Comparison of ENCODE assay signal across 25 cellular contexts in genomic region chr17:76085731-76086366, GRCh38. TPM values are rescaled to one million over a fixed set of nuclear protein-coding genes. Genes with fewer than 3 reads are reported as not detected.
"Had no signal": no experiment of that assay in that cellular context is flagged by ENCODE, and none has a peak within 500 bp of the region (broad histone marks: within the 10 kb centered on the region; RNA-seq: fewer than 3 reads in every experiment).

No MANE protein-coding gene starts in this region.

- H3K4me3 Mint-ChIP-seq: activated CD4-positive, alpha-beta memory T cell treated with anti-CD3 and anti-CD28 coated beads for 36 hours; activated naive CD4-positive, alpha-beta T cell treated with anti-CD3 and anti-CD28 coated beads, Interleukin-2, amount 10 ng/mL, durations not matched to agents 7 days and 5 days; brain; effector memory CD8-positive, alpha-beta T cell; nephron; stimulated activated naive B cell treated with anti-CD40 and anti-IgM and Interleukin-4, amounts not matched to agents 10 μg/mL and 1 μg/mL and 100 μg/mL, for 72 hours had no signal

- H3K27ac ChIP-seq: colonic mucosa, dorsolateral prefrontal cortex, esophagus muscularis mucosa, right lobe of liver, skin epidermis, uterus had no signal

- H3K4me3 ChIP-seq: colonic mucosa, dorsolateral prefrontal cortex, esophagus muscularis mucosa, right lobe of liver, skin epidermis, uterus had no signal

- H3K4me1 Mint-ChIP-seq: activated naive CD4-positive, alpha-beta T cell treated with anti-CD3 and anti-CD28 coated beads, Interleukin-2, amount 10 ng/mL, durations not matched to agents 7 days and 5 days had no signal

- H3K9me3 Mint-ChIP-seq: activated CD4-positive, alpha-beta memory T cell treated with anti-CD3 and anti-CD28 coated beads for 36 hours; activated naive CD4-positive, alpha-beta T cell treated with anti-CD3 and anti-CD28 coated beads, Interleukin-2, amount 10 ng/mL, durations not matched to agents 7 days and 5 days; brain; effector memory CD8-positive, alpha-beta T cell; nephron; stimulated activated naive B cell treated with anti-CD40 and anti-IgM and Interleukin-4, amounts not matched to agents 10 μg/mL and 1 μg/mL and 100 μg/mL, for 72 hours had no signal

- H3K36me3 ChIP-seq: uterus had no signal

- H3K27ac Mint-ChIP-seq: activated CD4-positive, alpha-beta memory T cell treated with anti-CD3 and anti-CD28 coated beads for 36 hours; activated naive CD4-positive, alpha-beta T cell treated with anti-CD3 and anti-CD28 coated beads, Interleukin-2, amount 10 ng/mL, durations not matched to agents 7 days and 5 days; brain had no signal

- ATAC-seq: effector memory CD8-positive, alpha-beta T cell; left ventricle myocardium superior; right lobe of liver; stimulated activated naive B cell treated with anti-CD40 and anti-IgM and Interleukin-4, amounts not matched to agents 10 μg/mL and 1 μg/mL and 100 μg/mL, for 72 hours had no signal

- H3K4me1 ChIP-seq: colonic mucosa, right lobe of liver, uterus had no signal

- DNase-seq: activated CD4-positive, alpha-beta memory T cell treated with anti-CD3 and anti-CD28 coated beads for 36 hours; activated CD4-positive, alpha-beta T cell treated with anti-CD3 and anti-CD28 coated beads for 48 hours; activated effector memory CD4-positive, alpha-beta T cell treated with anti-CD3 and anti-CD28 coated beads, Interleukin-2, amount 50 U/mL, for 16 hours; activated naive CD4-positive, alpha-beta T cell treated with anti-CD3 and anti-CD28 coated beads, Interleukin-2, amount 10 ng/mL, durations not matched to agents 7 days and 5 days; anterior cingulate cortex; central memory CD4-positive, alpha-beta T cell; colonic mucosa; dorsolateral prefrontal cortex; effector memory CD8-positive, alpha-beta T cell; glutamatergic neuron; hippocampal formation; left ventricle myocardium superior; nucleus accumbens; right lobe of liver; stimulated activated naive B cell treated with anti-CD40 and anti-IgM and Interleukin-4, amounts not matched to agents 10 μg/mL and 1 μg/mL and 100 μg/mL, for 72 hours; trophoblast cell; uterus had no signal

- H3K9me3 ChIP-seq: colonic mucosa, esophagus muscularis mucosa, right lobe of liver, uterus had no signal

- H3K27me3 ChIP-seq: colonic mucosa, dorsolateral prefrontal cortex, esophagus muscularis mucosa, right lobe of liver, uterus had no signal

RNA-seq across cellular contexts. Expression of gene ZACN, which starts 6.9 kb away (rescaled TPM):
- total RNA-seq: colonic mucosa, endothelial cell of umbilical vein, frontal cortex, left ventricle myocardium superior, myocyte, right lobe of liver, temporal lobe, uterus had no signal

RNA-seq across cellular contexts. Expression of gene GALR2, which starts 11.3 kb away (rescaled TPM):
- total RNA-seq: endothelial cell of umbilical vein, frontal cortex, left ventricle myocardium superior, myocyte, temporal lobe, uterus had no signal

RNA-seq across cellular contexts. Expression of gene FOXJ1, which starts 55.2 kb away (rescaled TPM):
- total RNA-seq: endothelial cell of umbilical vein, left ventricle myocardium superior, myocyte had no signal
- polyA plus RNA-seq: endothelial cell of umbilical vein had no signal
